ENCODE assay signal across 7 cellular contexts in genomic region chr16:70450142-70451003, GRCh38. TPM values are rescaled to one million over a fixed set of nuclear protein-coding genes. Genes with fewer than 3 reads are reported as not detected.
DNase-seq lines count a peak whose midpoint lies in the region; ATAC-seq, FAIRE-seq and TF ChIP-seq lines count a peak whose summit lies in the region.
"Not testable (repeated sequence)": the region's sequence is repeated elsewhere in the genome, so short reads cannot be mapped to it uniquely, and the experiment has no call there.

No MANE protein-coding gene starts in this region.

- POLR2A ChIA-PET in K562 (lab: Yijun Ruan, JAX) (interaction anchor here (1.3 to 2.2 kb wide), 2 partner anchors 10 to 14 kb away, joined by 3 to 10 read pairs; no protein-coding TSS in a partner anchor), HepG2 (lab: Yijun Ruan, JAX) (interaction anchor here (1.6 to 3.0 kb wide), 2 partner anchors 11 to 70 kb away, joined by 6 to 14 read pairs; partner anchors contain the start of gene ST3GAL2)

- DNase-seq in HFF-Myc (ENCODE audit: extremely low read depth, low read depth); dorsolateral prefrontal cortex; HepG2 (ENCODE audit: low spot score); progenitor cell of endocrine pancreas (ENCODE audit: low spot score, unreplicated experiment); thoracic aorta (ENCODE audit: low spot score): not testable (repeated sequence)
- peak in 2 of 4 experiments; percentile 3 to 45 for DNase-seq in K562 (ENCODE audit: extremely low read depth in 1 of 4, low spot score in 3 of 4)
- peak; percentile 26 for DNase-seq in Right ventricle myocardium superior

- intact Hi-C loops in K562 (cut with micrococcal nuclease); dorsolateral prefrontal cortex (cut with DNase I); Right ventricle myocardium superior (cut with DNase I): not testable (repeated sequence)
- intact Hi-C loops in HepG2 (cut with micrococcal nuclease; ENCODE audit: unreplicated experiment), result loop anchor here (5.0 kb wide), 3 partner anchors 33 to 68 kb away; no protein-coding TSS in a partner anchor

- not testable (repeated sequence) for H3K4me2 ChIP-seq in K562 (ENCODE audit: insufficient read depth, low read length); HepG2 (ENCODE audit: low read depth, low read length)

- H3K4me3 ChIP-seq in HFF-Myc (replicated peaks; ENCODE audit: low read depth, low read length) (peak overlapping the region; percentile 11), dorsolateral prefrontal cortex (peak overlapping the region in 36 of 59 donors; percentile 7 to 55 (median 28)), thoracic aorta (peak overlapping the region; percentile 49)
- not testable (repeated sequence) for H3K4me3 ChIP-seq in K562; HepG2 (replicated peaks in 1 of 3; ENCODE audit: insufficient read depth in 1 of 3, low read depth in 2 of 3, low read length in 3 of 3)

- FAIRE-seq in K562 (lab: Jason Lieb, UNC); HepG2 (lab: Jason Lieb, UNC): not testable (repeated sequence)

- not testable (repeated sequence) for H4K20me1 ChIP-seq in K562 (replicated peaks; ENCODE audit: control insufficient read depth, insufficient read depth, low read length); HepG2 (ENCODE audit: insufficient read depth, low read length)

- not testable (repeated sequence) for H3K27me3 Mint-ChIP-seq in progenitor cell of endocrine pancreas

- BruUV-seq in K562 (replicated peaks; lab: Mats Ljungman, UMichigan); HepG2 (replicated peaks; lab: Mats Ljungman, UMichigan): not testable (repeated sequence)

- not testable (repeated sequence) for TF ChIP-seq RAD21 in K562 (CRISPR knock-in tag; conservative IDR thresholded peaks at IDR 0.05 in 1 of 2, IDR thresholded peaks at IDR 0.05 in 1 of 2); HepG2 (CRISPR knock-in tag; IDR thresholded peaks at IDR 0.05)

- H3K9me3 Mint-ChIP-seq in progenitor cell of endocrine pancreas (ENCODE audit: low read depth), result not testable (repeated sequence)

- not testable (repeated sequence) for H3K9me1 ChIP-seq in K562 (ENCODE audit: control insufficient read depth, insufficient read depth, low read length)

- H3K27ac Mint-ChIP-seq in progenitor cell of endocrine pancreas, result peak overlapping the region; percentile 86

- H3K4me1 ChIP-seq in K562 (replicated peaks in 1 of 2; ENCODE audit: control insufficient read depth in 2 of 2, insufficient read depth in 2 of 2, low read length in 2 of 2) (peaks cover 4 to 17% of the 10 kb centered on the region in 2 experiments; a peak in 3 of 5 replicates), HepG2 (ENCODE audit: insufficient read depth, low read length) (peaks cover 43% of the 10 kb centered on the region)
- H3K4me1 ChIP-seq in thoracic aorta (ENCODE audit: control insufficient read depth in 1 of 2, low read depth in 2 of 2), result not testable (repeated sequence)

- not testable (repeated sequence) for TF ChIP-seq CTCF in HFF-Myc (IDR thresholded peaks at IDR 0.05; ENCODE audit: low read depth, low read length, missing control alignments); K562 (IDR thresholded peaks at IDR 0.05 in 2 of 3, conservative IDR thresholded peaks at IDR 0.05 in 1 of 3; ENCODE audit: insufficient read depth in 2 of 3, low read depth in 1 of 3, low read length in 3 of 3); dorsolateral prefrontal cortex (IDR thresholded peaks at IDR 0.05 in 54 of 56, conservative IDR thresholded peaks at IDR 0.05 in 2 of 56; ENCODE audit: low read depth in 1 of 56, partially characterized antibody in 56 of 56); HepG2 (CRISPR knock-in tag; IDR thresholded peaks at IDR 0.05); progenitor cell of endocrine pancreas (IDR thresholded peaks at IDR 0.05; ENCODE audit: unreplicated experiment); thoracic aorta (IDR thresholded peaks at IDR 0.05)

- not testable (repeated sequence) for H3K36me3 ChIP-seq in K562 (ENCODE audit: control insufficient read depth, insufficient read depth, low read length); HepG2 (replicated peaks in 1 of 2; ENCODE audit: control insufficient read depth in 1 of 2, insufficient read depth in 2 of 2, low read length in 2 of 2); thoracic aorta

- H2AFZ ChIP-seq in K562 (ENCODE audit: low read depth, low read length); HepG2 (ENCODE audit: low read length): not testable (repeated sequence)

- peak; percentile 65; the same call in 1 of the 2 replicates for TF ChIP-seq POLR2A in K562 (conservative IDR thresholded peaks at IDR 0.05)
- TF ChIP-seq POLR2A in HepG2 (IDR thresholded peaks at IDR 0.05; ENCODE audit: insufficient read depth in 1 of 2, low read depth in 2 of 2, low read length in 2 of 2), result peak; percentile 37 to 49; a peak in 3 of 4 replicates

- H3K4me1 Mint-ChIP-seq in progenitor cell of endocrine pancreas (ENCODE audit: low read depth), result not testable (repeated sequence)

- CTCF ChIA-PET in K562 (lab: Yijun Ruan, JAX; ENCODE audit: low intra/inter-chr PET ratio), result interaction anchor here (0.6 kb wide), 1 partner anchor 15 kb away, joined by 3 read pairs; no protein-coding TSS in a partner anchor
- CTCF ChIA-PET in HepG2 (lab: Yijun Ruan, JAX; ENCODE audit: low intra/inter-chr PET ratio, low total read pairs), result not testable (repeated sequence)

- H3K4me3 Mint-ChIP-seq in progenitor cell of endocrine pancreas (ENCODE audit: low read depth), result not testable (repeated sequence)

- not testable (repeated sequence) for H3K9ac ChIP-seq in K562 (ENCODE audit: insufficient read depth in 1 of 2, low read depth in 2 of 2, low read length in 2 of 2); HepG2 (ENCODE audit: insufficient read depth, low read depth, low read length)

- H3K27ac ChIP-seq in K562 (ENCODE audit: extremely low read depth, low read depth, low read length); dorsolateral prefrontal cortex; HepG2 (ENCODE audit: extremely low read length, insufficient read depth, low read length); thoracic aorta: not testable (repeated sequence)

- ATAC-seq in K562; Right ventricle myocardium superior (ENCODE audit: poor library complexity); HepG2; thoracic aorta (ENCODE audit: insufficient number of reproducible peaks, low FRiP score, low read depth): not testable (repeated sequence)

- 82% methylated on average over 26 of the region's 37 CpGs for WGBS in K562 (ENCODE audit: insufficient coverage, low coverage, missing lambda C conversion rate)
- 89% methylated on average over 34 of the region's 37 CpGs for whole genome bisulfite sequencing in HepG2 (ENCODE audit: low lambda C conversion rate)

- not testable (repeated sequence) for H3K27me3 ChIP-seq in K562 (ENCODE audit: control insufficient read depth in 2 of 2, insufficient read depth in 2 of 2, low read length in 2 of 2); dorsolateral prefrontal cortex; HepG2 (ENCODE audit: control insufficient read depth in 1 of 2, insufficient read depth in 2 of 2, low read length in 2 of 2); thoracic aorta (replicated peaks; ENCODE audit: insufficient read depth)

- in situ Hi-C loops in K562 (cut with MboI); HepG2 (cut with HindIII; ENCODE audit: extremely low pct_ligation_motif_present, low pct_unique_long_range_greater_than_20kb): not testable (repeated sequence)

- TF ChIP-seq EP300 in K562 (IDR thresholded peaks at IDR 0.05; ENCODE audit: low read length); HepG2 (IDR thresholded peaks at IDR 0.05; ENCODE audit: low read depth in 2 of 2, low read length in 2 of 2); HepG2 (CRISPR knock-in tag; IDR thresholded peaks at IDR 0.05; ENCODE audit: borderline replicate concordance): not testable (repeated sequence)

- H3K9me3 ChIP-seq in K562 (replicated peaks; ENCODE audit: control insufficient read depth, insufficient read depth, low read depth, low read length); HepG2 (ENCODE audit: low read length); thoracic aorta: not testable (repeated sequence)

- not testable (repeated sequence) for H3K79me2 ChIP-seq in K562 (ENCODE audit: control insufficient read depth, insufficient read depth, low read length); HepG2 (ENCODE audit: insufficient read depth, low read length)

- not testable (repeated sequence) for H3K36me3 Mint-ChIP-seq in progenitor cell of endocrine pancreas (ENCODE audit: insufficient read depth)

RNA-seq across cellular contexts. Expression of gene FCSK, which starts 4.0 kb away (rescaled TPM):
- 66.2 and 212 TPM in 2 replicates for total RNA-seq in K562 (2011; cell fraction: chromatin; rRNA removed; ENCODE audit: low replicate concordance)
- total RNA-seq in K562 (2011; cell fraction: nucleolus; rRNA removed), result 117 and 131 TPM in 2 replicates
- 80.1 and 84.7 TPM in 2 replicates for total RNA-seq in K562 (2011; cell fraction: nucleoplasm; rRNA removed)
- total RNA-seq in K562 (2014; rRNA removed) (12.6 and 15.6 TPM in 2 replicates), K562 (2014; rRNA removed; fragmentation: Illumina TruSeq; extraction: Trizol) (4.7 and 6.9 TPM in 2 replicates), K562 (2015; rRNA removed; fragmentation: Illumina TruSeq; extraction: Trizol) (7.4 and 7.7 TPM in 2 replicates), K562 (2021) (18.6 and 19.0 TPM in 2 replicates), dorsolateral prefrontal cortex (10 to 100 TPM; 15.7 to 38.7 (median 23.8) TPM), Right ventricle myocardium superior (8.0 TPM), HepG2 (2016; rRNA removed; fragmentation: Illumina TruSeq; extraction: Trizol) (4.9 and 9.1 TPM in 2 replicates), progenitor cell of endocrine pancreas (18.8 and 21.1 TPM in 2 replicates), thoracic aorta (10 to 100 TPM; 16.1 to 20.4 TPM)
- polyA plus RNA-seq in K562 (2011; rRNA removed) (13.5 and 22.6 TPM in 2 replicates), K562 (2014; fragmentation: Illumina TruSeq; extraction: Trizol) (8.3 and 9.1 TPM in 2 replicates), K562 (2014; fragmentation: Nextera tagmentation; extraction: Ambion mirVana) (1 to 10 TPM in 1 of 2 experiments, under 1 TPM in 1; 0.92 to 1.1 TPM), K562 (2014; rRNA removed) (15.1 and 19.9 TPM in 2 replicates), HepG2 (2011; rRNA removed) (15.0 and 19.2 TPM in 2 replicates)
- 16.3 and 19.3 TPM in 2 replicates for polyA plus RNA-seq in K562 (2011; cell fraction: cytosol; rRNA removed)
- polyA plus RNA-seq in K562 (2011; cell fraction: nucleus; rRNA removed), result 115 and 146 TPM in 2 replicates
- 10.0 and 16.5 TPM in 2 replicates for polyA plus RNA-seq in K562 (2012)
- polyA minus RNA-seq in K562 (2011; rRNA and poly(A)+ RNA removed), result 7.5 and 9.5 TPM in 2 replicates
- polyA minus RNA-seq in K562 (2011; cell fraction: cytosol; rRNA and poly(A)+ RNA removed), result 8.0 and 12.0 TPM in 2 replicates
- polyA minus RNA-seq in K562 (2011; cell fraction: nucleus; rRNA and poly(A)+ RNA removed), result 25.0 and 31.0 TPM in 2 replicates
- 4.4 and 5.2 TPM in 2 replicates for total RNA-seq in HepG2 (2016; cell fraction: cytosol; rRNA removed; fragmentation: Illumina TruSeq; extraction: Trizol; ENCODE audit: low read depth)
- 4.2 and 8.4 TPM in 2 replicates for total RNA-seq in HepG2 (2016; cell fraction: insoluble cytoplasmic fraction; rRNA removed; fragmentation: Illumina TruSeq; extraction: Trizol)
- 2.6 and 3.0 TPM in 2 replicates for total RNA-seq in HepG2 (2016; cell fraction: membrane; rRNA removed; fragmentation: Illumina TruSeq; extraction: Trizol)
- total RNA-seq in HepG2 (2016; cell fraction: nucleus; rRNA removed; fragmentation: Illumina TruSeq; extraction: Trizol), result 12.1 and 12.8 TPM in 2 replicates
- 6.7 and 8.3 TPM in 2 replicates for polyA plus RNA-seq in HepG2 (2011; cell fraction: cytosol; rRNA removed)
- 81.8 and 104 TPM in 2 replicates for polyA plus RNA-seq in HepG2 (2011; cell fraction: nucleus; rRNA removed)
- 6.2 and 6.4 TPM in 2 replicates for polyA plus RNA-seq in HepG2 (2012)
- polyA plus RNA-seq in HepG2 (2016; cell fraction: cytosol; fragmentation: Illumina TruSeq; extraction: Trizol; ENCODE audit: low read depth), result 0.53 and 0.70 TPM in 2 replicates
- polyA plus RNA-seq in HepG2 (2016; cell fraction: insoluble cytoplasmic fraction; fragmentation: Illumina TruSeq; extraction: Trizol; ENCODE audit: low read depth), result 3.5 and 3.9 TPM in 2 replicates
- 1.2 and 1.3 TPM in 2 replicates for polyA plus RNA-seq in HepG2 (2016; cell fraction: membrane; fragmentation: Illumina TruSeq; extraction: Trizol; ENCODE audit: low read depth)
- 28.7 and 33.1 TPM in 2 replicates for polyA plus RNA-seq in HepG2 (2016; cell fraction: nucleus; fragmentation: Illumina TruSeq; extraction: Trizol; ENCODE audit: insufficient read depth, low read depth)
- polyA minus RNA-seq in HepG2 (2011; rRNA and poly(A)+ RNA removed; ENCODE audit: low replicate concordance), result 24.8 and 29.5 TPM in 2 replicates
- 4.3 and 5.3 TPM in 2 replicates for polyA minus RNA-seq in HepG2 (2011; cell fraction: cytosol; rRNA and poly(A)+ RNA removed)
- polyA minus RNA-seq in HepG2 (2011; cell fraction: nucleus; rRNA and poly(A)+ RNA removed), result 15.6 and 19.0 TPM in 2 replicates

RNA-seq across cellular contexts. Expression of gene ST3GAL2, which starts 11.5 kb away (rescaled TPM):
- 87.4 and 216 TPM in 2 replicates for total RNA-seq in K562 (2011; cell fraction: chromatin; rRNA removed; ENCODE audit: low replicate concordance)
- 182 and 184 TPM in 2 replicates for total RNA-seq in K562 (2011; cell fraction: nucleolus; rRNA removed)
- total RNA-seq in K562 (2011; cell fraction: nucleoplasm; rRNA removed), result 128 and 145 TPM in 2 replicates
- total RNA-seq in K562 (2014; rRNA removed) (75.5 and 95.5 TPM in 2 replicates), K562 (2014; rRNA removed; fragmentation: Illumina TruSeq; extraction: Trizol) (23.7 and 31.8 TPM in 2 replicates), K562 (2015; rRNA removed; fragmentation: Illumina TruSeq; extraction: Trizol) (48.9 and 53.8 TPM in 2 replicates), K562 (2021) (98.9 and 108 TPM in 2 replicates), dorsolateral prefrontal cortex (10 to 100 TPM; 15.9 to 62.9 (median 30.9) TPM), Right ventricle myocardium superior (19.6 TPM), HepG2 (2016; rRNA removed; fragmentation: Illumina TruSeq; extraction: Trizol) (17.8 and 24.9 TPM in 2 replicates), progenitor cell of endocrine pancreas (29.2 and 37.8 TPM in 2 replicates), thoracic aorta (10 to 100 TPM; 21.0 to 28.4 TPM)
- polyA plus RNA-seq in K562 (2011; rRNA removed) (34.3 and 40.9 TPM in 2 replicates), K562 (2014; fragmentation: Illumina TruSeq; extraction: Trizol) (25.1 and 50.7 TPM in 2 replicates), K562 (2014; fragmentation: Nextera tagmentation; extraction: Ambion mirVana) (1 to 10 TPM; 1.5 to 2.4 TPM), K562 (2014; rRNA removed) (50.5 and 57.8 TPM in 2 replicates), HepG2 (2011; rRNA removed) (16.3 and 17.0 TPM in 2 replicates)
- polyA plus RNA-seq in K562 (2011; cell fraction: cytosol; rRNA removed), result 50.0 and 87.1 TPM in 2 replicates
- polyA plus RNA-seq in K562 (2011; cell fraction: nucleus; rRNA removed), result 25.8 and 38.5 TPM in 2 replicates
- polyA plus RNA-seq in K562 (2012), result 67.8 and 92.0 TPM in 2 replicates
- 57.6 and 96.4 TPM in 2 replicates for polyA minus RNA-seq in K562 (2011; rRNA and poly(A)+ RNA removed)
- 126 and 151 TPM in 2 replicates for polyA minus RNA-seq in K562 (2011; cell fraction: cytosol; rRNA and poly(A)+ RNA removed)
- 24.9 and 34.4 TPM in 2 replicates for polyA minus RNA-seq in K562 (2011; cell fraction: nucleus; rRNA and poly(A)+ RNA removed)
- 3.6 TPM in 2 replicates for total RNA-seq in HepG2 (2016; cell fraction: cytosol; rRNA removed; fragmentation: Illumina TruSeq; extraction: Trizol; ENCODE audit: low read depth)
- 15.8 and 25.9 TPM in 2 replicates for total RNA-seq in HepG2 (2016; cell fraction: insoluble cytoplasmic fraction; rRNA removed; fragmentation: Illumina TruSeq; extraction: Trizol)
- total RNA-seq in HepG2 (2016; cell fraction: membrane; rRNA removed; fragmentation: Illumina TruSeq; extraction: Trizol), result 14.6 and 18.9 TPM in 2 replicates
- 15.0 and 18.9 TPM in 2 replicates for total RNA-seq in HepG2 (2016; cell fraction: nucleus; rRNA removed; fragmentation: Illumina TruSeq; extraction: Trizol)
- polyA plus RNA-seq in HepG2 (2011; cell fraction: cytosol; rRNA removed), result 10.9 and 15.5 TPM in 2 replicates
- polyA plus RNA-seq in HepG2 (2011; cell fraction: nucleus; rRNA removed), result 14.6 and 16.7 TPM in 2 replicates
- 13.3 and 16.9 TPM in 2 replicates for polyA plus RNA-seq in HepG2 (2012)
- polyA plus RNA-seq in HepG2 (2016; cell fraction: cytosol; fragmentation: Illumina TruSeq; extraction: Trizol; ENCODE audit: low read depth), result 2.3 and 2.9 TPM in 2 replicates
- 20.4 and 21.6 TPM in 2 replicates for polyA plus RNA-seq in HepG2 (2016; cell fraction: insoluble cytoplasmic fraction; fragmentation: Illumina TruSeq; extraction: Trizol; ENCODE audit: low read depth)
- 11.6 and 11.9 TPM in 2 replicates for polyA plus RNA-seq in HepG2 (2016; cell fraction: membrane; fragmentation: Illumina TruSeq; extraction: Trizol; ENCODE audit: low read depth)
- 22.8 and 26.4 TPM in 2 replicates for polyA plus RNA-seq in HepG2 (2016; cell fraction: nucleus; fragmentation: Illumina TruSeq; extraction: Trizol; ENCODE audit: insufficient read depth, low read depth)
- 49.4 and 94.6 TPM in 2 replicates for polyA minus RNA-seq in HepG2 (2011; rRNA and poly(A)+ RNA removed; ENCODE audit: low replicate concordance)
- polyA minus RNA-seq in HepG2 (2011; cell fraction: cytosol; rRNA and poly(A)+ RNA removed), result 25.8 and 27.6 TPM in 2 replicates
- 22.4 and 31.0 TPM in 2 replicates for polyA minus RNA-seq in HepG2 (2011; cell fraction: nucleus; rRNA and poly(A)+ RNA removed)
